In the genomic region with DNA sequence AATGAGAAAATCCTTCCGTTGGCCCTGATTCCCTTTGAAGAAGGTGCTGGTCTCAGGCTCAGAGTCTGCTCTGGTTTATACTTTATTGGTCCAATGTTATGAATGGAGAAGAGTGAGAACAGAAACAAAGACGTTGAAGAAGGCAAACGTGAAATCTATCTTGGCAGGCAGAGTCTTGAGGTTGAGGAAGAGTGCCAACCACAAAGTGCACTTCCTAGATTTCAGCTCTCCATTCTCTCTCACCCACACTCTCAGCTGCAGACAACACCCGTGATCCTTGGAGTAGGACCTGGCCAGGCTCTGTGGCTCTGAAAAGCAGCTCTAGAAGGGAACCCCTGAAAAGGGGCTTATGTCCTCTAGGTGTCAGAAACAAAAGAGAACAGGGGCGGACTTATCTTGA, we compare ENCODE assay signal across 16 cellular contexts.
"Had no signal": no experiment of that assay in that cellular context is flagged by ENCODE, and none has a peak within 500 bp of the region (broad histone marks: within the 10 kb centered on the region; RNA-seq: fewer than 3 reads in every experiment).

No MANE protein-coding gene starts in this region.

- H3K4me3 ChIP-seq: body of pancreas, colonic mucosa, prostate gland, skin epidermis had no signal

- H3K27ac Mint-ChIP-seq: activated naive CD8-positive, alpha-beta T cell; immature natural killer cell had no signal

- H3K27me3 Mint-ChIP-seq: activated naive CD8-positive, alpha-beta T cell had no signal

- H3K36me3 Mint-ChIP-seq: activated naive CD8-positive, alpha-beta T cell; immature natural killer cell had no signal

- H3K4me1 Mint-ChIP-seq: immature natural killer cell had no signal

- H3K9me3 ChIP-seq: body of pancreas, colonic mucosa, prostate gland had no signal

- H3K9me3 Mint-ChIP-seq: immature natural killer cell had no signal

- ATAC-seq: body of pancreas; esophagus mucosa; right cardiac atrium; stimulated activated naive CD8-positive, alpha-beta T cell treated with anti-CD3 and anti-CD28 coated beads, Interleukin-15, Interleukin-2, amounts not matched to agents 100 U/mL and 50 U/mL, for 24 hours had no signal

- DNase-seq: activated CD4-positive, alpha-beta T cell treated with anti-CD3 and anti-CD28 coated beads, Interleukin-2, amount 50 U/mL, for 1 hour; activated CD8-positive, alpha-beta memory T cell treated with anti-CD3 and anti-CD28 coated beads for 24 hours; activated gamma-delta T cell treated with Interleukin-2 at 50 U/mL for 16 hours; amniotic stem cell; body of pancreas; central memory CD4-positive, alpha-beta T cell; colonic mucosa; immature natural killer cell; right cardiac atrium; stimulated activated CD4-positive, alpha-beta T cell treated with anti-CD3 and anti-CD28 coated beads, Interleukin-4, amount 100 ng/mL, for 24 hours; stimulated activated naive CD8-positive, alpha-beta T cell treated with anti-CD3 and anti-CD28 coated beads, Interleukin-15, Interleukin-2, amounts not matched to agents 100 U/mL and 50 U/mL, for 24 hours; T-helper 2 cell had no signal

- H3K27me3 ChIP-seq: body of pancreas, colonic mucosa had no signal

- H3K4me3 Mint-ChIP-seq: activated naive CD8-positive, alpha-beta T cell; immature natural killer cell had no signal

- H3K4me1 ChIP-seq: body of pancreas, colonic mucosa, prostate gland had no signal

- H3K27ac ChIP-seq: body of pancreas, colonic mucosa, prostate gland, skin epidermis had no signal

- H3K36me3 ChIP-seq: colonic mucosa, prostate gland had no signal
